Comparison of ENCODE assay signal across 9 cellular contexts in the genomic region with DNA sequence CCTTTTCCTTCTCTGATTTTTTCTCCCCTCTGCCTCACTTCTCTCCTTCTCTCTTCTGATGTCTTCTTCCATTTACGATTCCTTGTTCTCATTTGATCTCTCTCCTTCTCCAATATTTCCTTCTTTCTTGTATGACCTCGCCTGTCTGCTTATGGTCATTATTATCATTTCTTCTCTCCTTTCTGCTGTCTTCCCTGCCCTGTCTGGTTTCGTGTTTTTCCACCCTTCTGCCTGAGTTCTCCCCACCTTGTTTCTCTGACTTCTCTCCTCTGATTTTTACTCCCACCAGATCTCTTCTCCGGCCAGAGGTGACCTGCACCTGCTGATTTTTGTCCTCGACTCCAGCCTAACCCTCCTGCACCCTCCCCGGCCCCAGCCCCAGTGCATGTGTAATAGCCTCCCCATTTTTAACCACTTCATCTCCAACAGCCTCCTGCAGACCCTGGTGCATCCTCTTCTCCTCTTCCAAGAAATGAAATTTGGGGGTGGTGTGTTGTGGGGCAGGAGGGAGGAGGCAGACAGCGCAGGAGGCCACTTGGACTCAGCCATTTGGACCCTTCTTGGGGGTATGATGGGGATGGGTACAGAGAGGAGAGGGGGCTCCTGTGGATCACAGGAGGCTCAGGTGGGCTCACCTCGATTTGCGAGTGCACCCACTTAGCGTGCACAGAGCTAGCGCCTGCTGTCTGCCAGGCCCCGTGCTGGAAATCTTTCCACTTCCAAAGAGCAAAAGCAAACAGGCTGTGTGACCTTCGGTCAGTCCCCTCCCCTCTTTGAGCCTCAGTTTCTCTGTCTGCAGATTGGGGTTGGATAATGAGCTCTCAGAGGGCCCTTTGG. TPM values are rescaled to one million over a fixed set of nuclear protein-coding genes. Genes with fewer than 3 reads are reported as not detected.
DNase-seq lines count a peak whose midpoint lies in the region; ATAC-seq, FAIRE-seq and TF ChIP-seq lines count a peak whose summit lies in the region.
"Had no signal": no experiment of that assay in that cellular context is flagged by ENCODE, and none has a peak within 500 bp of the region (broad histone marks: within the 10 kb centered on the region; RNA-seq: fewer than 3 reads in every experiment).

No MANE protein-coding gene starts in this region.

- no peaks in the 10 kb centered on the region for H3K9me3 Mint-ChIP-seq in CD8-positive, alpha-beta memory T cell
- no peaks in the 10 kb centered on the region for H3K9me3 Mint-ChIP-seq in progenitor cell of endocrine pancreas (ENCODE audit: low read depth)

- no peak overlapping the region for H3K4me3 ChIP-seq in CD8-positive, alpha-beta memory T cell (ENCODE audit: low read length)
- peak overlapping the region; percentile 60 for H3K4me3 ChIP-seq in fibroblast of the aortic adventitia (ENCODE audit: low read depth, low read length)

- no peaks in the 10 kb centered on the region for H3K36me3 ChIP-seq in CD8-positive, alpha-beta memory T cell (ENCODE audit: insufficient read depth, low read length)

- H3K27ac Mint-ChIP-seq in CD8-positive, alpha-beta memory T cell: peak overlapping the region in 3 of 8 donors; percentile 5 to 51 (median 43)
- H3K27ac Mint-ChIP-seq in T-helper 17 cell (peak overlapping the region; percentile 67), progenitor cell of endocrine pancreas (no peak overlapping the region)

- FAIRE-seq in RCC 7860 (lab: Jason Lieb, UNC): no peak
- FAIRE-seq: small intestine had no signal

- no peak overlapping the region for H3K27ac ChIP-seq in CD8-positive, alpha-beta memory T cell (ENCODE audit: low read depth, low read length)

- peaks cover 10 to 23% (median 20%) of the 10 kb centered on the region in 3 donors for H3K4me1 Mint-ChIP-seq in CD8-positive, alpha-beta memory T cell
- peaks cover 16% of the 10 kb centered on the region for H3K4me1 Mint-ChIP-seq in T-helper 17 cell
- H3K4me1 Mint-ChIP-seq in progenitor cell of endocrine pancreas (ENCODE audit: low read depth): peaks cover 28% of the 10 kb centered on the region

- H3K9me3 ChIP-seq in CD8-positive, alpha-beta memory T cell (ENCODE audit: low read length): no peaks in the 10 kb centered on the region
- H3K9me3 ChIP-seq in T-helper 17 cell (ENCODE audit: control insufficient read depth, low read length, poor library complexity, severe bottlenecking): no peaks in the 10 kb centered on the region

- H3K27me3 ChIP-seq in CD8-positive, alpha-beta memory T cell (ENCODE audit: insufficient read depth, low read length, poor library complexity, severe bottlenecking): no peaks in the 10 kb centered on the region

- CTCF ChIA-PET in CD8-positive, alpha-beta memory T cell (lab: Charles Lee): no interaction called here

- ATAC-seq in T-helper 17 cell (no peak), HG02885 (IDR thresholded peaks at IDR 0.05; ENCODE audit: poor library complexity, unreplicated experiment) (no peak), GM18907 (IDR thresholded peaks at IDR 0.05; ENCODE audit: unreplicated experiment) (no peak)

- POLR2A ChIA-PET in CD8-positive, alpha-beta memory T cell (lab: Charles Lee): no interaction called here

- H3K4me1 ChIP-seq in CD8-positive, alpha-beta memory T cell (ENCODE audit: insufficient read depth, low read length): peaks cover 8% of the 10 kb centered on the region

- H3K36me3 Mint-ChIP-seq in CD8-positive, alpha-beta memory T cell: peaks cover 0 to 6% (median 3%) of the 10 kb centered on the region in 3 donors
- H3K36me3 Mint-ChIP-seq in T-helper 17 cell (ENCODE audit: low read depth) (peaks cover 9% of the 10 kb centered on the region), progenitor cell of endocrine pancreas (ENCODE audit: insufficient read depth) (no peaks in the 10 kb centered on the region)

- TF ChIP-seq CTCF in fibroblast of the aortic adventitia (IDR thresholded peaks at IDR 0.05; ENCODE audit: insufficient read depth, low read length): no peak
- no peak for TF ChIP-seq CTCF in progenitor cell of endocrine pancreas (IDR thresholded peaks at IDR 0.05; ENCODE audit: unreplicated experiment)

- peaks cover 12 to 15% of the 10 kb centered on the region in 2 donors for H3K27me3 Mint-ChIP-seq in CD8-positive, alpha-beta memory T cell
- peaks cover 23% of the 10 kb centered on the region for H3K27me3 Mint-ChIP-seq in T-helper 17 cell
- peaks cover 8% of the 10 kb centered on the region for H3K27me3 Mint-ChIP-seq in progenitor cell of endocrine pancreas

- DNase-seq in CD8-positive, alpha-beta memory T cell: no peak
- DNase-seq in T-helper 17 cell (no peak), fibroblast of the aortic adventitia (ENCODE audit: low read depth) (no peak), progenitor cell of endocrine pancreas (ENCODE audit: low spot score, unreplicated experiment) (no peak), NCI-H774 (lab: John Stamatoyannopoulos, UW) (no peak), RCC 7860 (ENCODE audit: low spot score) (no peak)

- H3K4me3 Mint-ChIP-seq in CD8-positive, alpha-beta memory T cell: peak overlapping the region; percentile 70 to 91 (median 76)
- peak overlapping the region; percentile 94 for H3K4me3 Mint-ChIP-seq in T-helper 17 cell
- peak overlapping the region; percentile 71 for H3K4me3 Mint-ChIP-seq in progenitor cell of endocrine pancreas (ENCODE audit: low read depth)

RNA-seq across cellular contexts. Expression of a gene that starts 32.5 kb away (rescaled TPM):
- 1 to 10 TPM; 4.1 to 4.2 TPM for total RNA-seq in CD8-positive, alpha-beta memory T cell
- 6.3 TPM for polyA plus RNA-seq in CD8-positive, alpha-beta memory T cell
- total RNA-seq in T-helper 17 cell: 10 to 100 TPM in 1 of 2 donors, 1 to 10 TPM in 1; 5.4 to 29.6 TPM
- total RNA-seq in fibroblast of the aortic adventitia (ENCODE audit: low replicate concordance): 253 and 293 TPM in 2 replicates
- total RNA-seq in progenitor cell of endocrine pancreas: 35.0 and 41.4 TPM in 2 replicates
